1 cellular context compared by ENCODE assay signal in the genomic region with DNA sequence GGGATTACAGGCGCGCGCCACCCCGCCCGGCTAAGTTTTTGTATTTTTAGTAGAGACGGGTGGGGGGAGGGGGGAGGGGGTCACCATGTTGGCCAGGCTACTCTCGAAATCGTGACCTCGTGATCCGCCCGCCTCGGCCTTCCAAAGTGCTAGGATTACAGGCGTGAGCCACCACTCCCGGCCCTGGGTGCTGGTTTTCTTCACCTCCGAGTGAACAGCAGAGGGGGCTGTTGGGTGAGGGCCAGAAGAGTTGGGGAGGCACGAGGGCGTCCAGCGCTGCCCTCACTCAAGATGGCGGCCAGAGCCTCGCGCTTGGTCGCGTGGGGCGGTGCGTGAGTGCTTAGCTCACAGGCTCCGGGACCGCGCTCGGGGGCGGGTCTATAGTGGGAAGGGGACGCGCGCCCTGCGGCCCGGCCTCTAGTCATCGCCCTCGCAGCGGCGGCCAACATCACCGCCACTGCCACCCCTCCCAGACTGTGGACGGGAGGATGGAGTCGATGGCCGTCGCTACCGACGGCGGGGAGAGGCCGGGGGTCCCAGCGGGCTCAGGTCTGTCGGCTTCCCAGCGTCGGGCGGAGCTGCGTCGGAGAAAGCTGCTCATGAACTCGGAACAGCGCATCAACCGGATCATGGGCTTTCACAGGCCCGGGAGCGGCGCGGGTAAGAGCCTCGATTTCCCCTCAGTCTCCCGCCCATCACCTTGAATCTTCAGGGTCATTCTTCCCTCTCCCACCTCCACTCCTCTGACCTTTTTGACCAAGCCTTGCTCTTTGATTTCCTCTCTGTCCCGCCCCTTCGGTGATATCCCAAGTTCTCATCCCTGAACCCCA.
TF ChIP-seq lines count a peak whose summit lies in the region.

Gene CAMLG, plus strand, starts transcription at position 416 of the 830 bp plus-strand sequence. Its CDS starts 73 bp downstream, at position 489.

TF ChIP-seq in HepG2, 621 proteins besides CTCF, POLR2A, EP300 and RAD21 (continued from another document and continues in another):
- TF ChIP-seq MYPOP (CRISPR knock-in tag; IDR thresholded peaks at IDR 0.05), result peak; percentile 82
- TF ChIP-seq FOXA3 (CRISPR knock-in tag; IDR thresholded peaks at IDR 0.05), result peak; percentile 78
- no peak for TF ChIP-seq RFX3 (CRISPR knock-in tag; IDR thresholded peaks at IDR 0.05)
- TF ChIP-seq GTF2F1 (IDR thresholded peaks at IDR 0.05; ENCODE audit: low read length), result no peak
- no peak; the same call in 1 of the 2 replicates for TF ChIP-seq THYN1 (CRISPR knock-in tag; IDR thresholded peaks at IDR 0.05; ENCODE audit: borderline replicate concordance, low read depth)
- no peak for TF ChIP-seq NONO (IDR thresholded peaks at IDR 0.05)
- peak; percentile 94 for TF ChIP-seq NONO (CRISPR knock-in tag; conservative IDR thresholded peaks at IDR 0.05)
- TF ChIP-seq TAF1 (CRISPR knock-in tag; IDR thresholded peaks at IDR 0.05), result peak; percentile 81
- TF ChIP-seq KAT7 (CRISPR knock-in tag; IDR thresholded peaks at IDR 0.05; ENCODE audit: borderline replicate concordance), result peak; percentile 85; the same call in 1 of the 2 replicates
- no peak for TF ChIP-seq GLMP (CRISPR knock-in tag; IDR thresholded peaks at IDR 0.05; ENCODE audit: borderline replicate concordance)
- TF ChIP-seq SP2 (CRISPR knock-in tag; IDR thresholded peaks at IDR 0.05), result peak; percentile 78
- no peak for TF ChIP-seq ZNF367 (CRISPR knock-in tag; IDR thresholded peaks at IDR 0.05; ENCODE audit: borderline replicate concordance)
- TF ChIP-seq SNAI1 (CRISPR knock-in tag; IDR thresholded peaks at IDR 0.05; ENCODE audit: borderline replicate concordance), result peak; percentile 86; the same call in 1 of the 2 replicates
- TF ChIP-seq ZNF577 (CRISPR knock-in tag; IDR thresholded peaks at IDR 0.05; ENCODE audit: borderline replicate concordance, low read depth), result no peak
- TF ChIP-seq ZNF772 (CRISPR knock-in tag; IDR thresholded peaks at IDR 0.05), result peak; percentile 82
- TF ChIP-seq ZNF260 (CRISPR knock-in tag; IDR thresholded peaks at IDR 0.05; ENCODE audit: borderline replicate concordance, low read depth), result no peak
- no peak for TF ChIP-seq ZNF562 (CRISPR knock-in tag; IDR thresholded peaks at IDR 0.05; ENCODE audit: borderline replicate concordance)
- TF ChIP-seq FOXC1 (CRISPR knock-in tag; IDR thresholded peaks at IDR 0.05; ENCODE audit: borderline replicate concordance), result peak; percentile 95
- peak; percentile 61 for TF ChIP-seq CEBPG (CRISPR knock-in tag; IDR thresholded peaks at IDR 0.05)
- peak; percentile 92 for TF ChIP-seq MIER3 (CRISPR knock-in tag; IDR thresholded peaks at IDR 0.05; ENCODE audit: borderline replicate concordance)
- TF ChIP-seq ZFP41 (CRISPR knock-in tag; IDR thresholded peaks at IDR 0.05; ENCODE audit: borderline replicate concordance), result peak; percentile 38; the same call in 1 of the 2 replicates
- TF ChIP-seq E2F2 (CRISPR knock-in tag; IDR thresholded peaks at IDR 0.05; ENCODE audit: borderline replicate concordance), result peak; percentile 50; the same call in 1 of the 2 replicates
- TF ChIP-seq, protein P1, sequence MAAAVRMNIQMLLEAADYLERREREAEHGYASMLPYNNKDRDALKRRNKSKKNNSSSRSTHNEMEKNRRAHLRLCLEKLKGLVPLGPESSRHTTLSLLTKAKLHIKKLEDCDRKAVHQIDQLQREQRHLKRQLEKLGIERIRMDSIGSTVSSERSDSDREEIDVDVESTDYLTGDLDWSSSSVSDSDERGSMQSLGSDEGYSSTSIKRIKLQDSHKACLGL (CRISPR knock-in tag; IDR thresholded peaks at IDR 0.05), result peak; percentile 90
- TF ChIP-seq YEATS2 (CRISPR knock-in tag; IDR thresholded peaks at IDR 0.05; ENCODE audit: borderline replicate concordance), result peak; percentile 95
- TF ChIP-seq ARID5B (CRISPR knock-in tag; IDR thresholded peaks at IDR 0.05), result peak; percentile 79
- TF ChIP-seq SMC3 (IDR thresholded peaks at IDR 0.05; ENCODE audit: low read length), result peak; percentile 32; the same call in 1 of the 2 replicates
- peak; percentile 67; the same call in 1 of the 2 replicates for TF ChIP-seq ZNF264 (CRISPR knock-in tag; IDR thresholded peaks at IDR 0.05)
- TF ChIP-seq ZNF788 (CRISPR knock-in tag; IDR thresholded peaks at IDR 0.05; ENCODE audit: borderline replicate concordance), result peak; percentile 96; the same call in 1 of the 2 replicates
- peak; percentile 57; the same call in 1 of the 2 replicates for TF ChIP-seq GTF3A (CRISPR knock-in tag; conservative IDR thresholded peaks at IDR 0.05)
- TF ChIP-seq, protein P2, sequence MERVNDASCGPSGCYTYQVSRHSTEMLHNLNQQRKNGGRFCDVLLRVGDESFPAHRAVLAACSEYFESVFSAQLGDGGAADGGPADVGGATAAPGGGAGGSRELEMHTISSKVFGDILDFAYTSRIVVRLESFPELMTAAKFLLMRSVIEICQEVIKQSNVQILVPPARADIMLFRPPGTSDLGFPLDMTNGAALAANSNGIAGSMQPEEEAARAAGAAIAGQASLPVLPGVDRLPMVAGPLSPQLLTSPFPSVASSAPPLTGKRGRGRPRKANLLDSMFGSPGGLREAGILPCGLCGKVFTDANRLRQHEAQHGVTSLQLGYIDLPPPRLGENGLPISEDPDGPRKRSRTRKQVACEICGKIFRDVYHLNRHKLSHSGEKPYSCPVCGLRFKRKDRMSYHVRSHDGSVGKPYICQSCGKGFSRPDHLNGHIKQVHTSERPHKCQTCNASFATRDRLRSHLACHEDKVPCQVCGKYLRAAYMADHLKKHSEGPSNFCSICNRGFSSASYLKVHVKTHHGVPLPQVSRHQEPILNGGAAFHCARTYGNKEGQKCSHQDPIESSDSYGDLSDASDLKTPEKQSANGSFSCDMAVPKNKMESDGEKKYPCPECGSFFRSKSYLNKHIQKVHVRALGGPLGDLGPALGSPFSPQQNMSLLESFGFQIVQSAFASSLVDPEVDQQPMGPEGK (CRISPR knock-in tag; IDR thresholded peaks at IDR 0.05), result peak; percentile 92
- no peak for TF ChIP-seq MZF1 (CRISPR knock-in tag; IDR thresholded peaks at IDR 0.05; ENCODE audit: borderline replicate concordance)
- TF ChIP-seq ZNF292 (CRISPR knock-in tag; IDR thresholded peaks at IDR 0.05; ENCODE audit: borderline replicate concordance, low read depth), result peak; percentile 82
- peak; percentile 47; the same call in 1 of the 2 replicates for TF ChIP-seq CHCHD3 (CRISPR knock-in tag; IDR thresholded peaks at IDR 0.05)
- TF ChIP-seq POLR2G (IDR thresholded peaks at IDR 0.05; ENCODE audit: low read depth, low read length), result peak; percentile 81
- TF ChIP-seq, protein P3, sequence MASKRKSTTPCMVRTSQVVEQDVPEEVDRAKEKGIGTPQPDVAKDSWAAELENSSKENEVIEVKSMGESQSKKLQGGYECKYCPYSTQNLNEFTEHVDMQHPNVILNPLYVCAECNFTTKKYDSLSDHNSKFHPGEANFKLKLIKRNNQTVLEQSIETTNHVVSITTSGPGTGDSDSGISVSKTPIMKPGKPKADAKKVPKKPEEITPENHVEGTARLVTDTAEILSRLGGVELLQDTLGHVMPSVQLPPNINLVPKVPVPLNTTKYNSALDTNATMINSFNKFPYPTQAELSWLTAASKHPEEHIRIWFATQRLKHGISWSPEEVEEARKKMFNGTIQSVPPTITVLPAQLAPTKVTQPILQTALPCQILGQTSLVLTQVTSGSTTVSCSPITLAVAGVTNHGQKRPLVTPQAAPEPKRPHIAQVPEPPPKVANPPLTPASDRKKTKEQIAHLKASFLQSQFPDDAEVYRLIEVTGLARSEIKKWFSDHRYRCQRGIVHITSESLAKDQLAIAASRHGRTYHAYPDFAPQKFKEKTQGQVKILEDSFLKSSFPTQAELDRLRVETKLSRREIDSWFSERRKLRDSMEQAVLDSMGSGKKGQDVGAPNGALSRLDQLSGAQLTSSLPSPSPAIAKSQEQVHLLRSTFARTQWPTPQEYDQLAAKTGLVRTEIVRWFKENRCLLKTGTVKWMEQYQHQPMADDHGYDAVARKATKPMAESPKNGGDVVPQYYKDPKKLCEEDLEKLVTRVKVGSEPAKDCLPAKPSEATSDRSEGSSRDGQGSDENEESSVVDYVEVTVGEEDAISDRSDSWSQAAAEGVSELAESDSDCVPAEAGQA (IDR thresholded peaks at IDR 0.05; ENCODE audit: low read depth), result peak; percentile 100
- TF ChIP-seq, protein P3 (CRISPR knock-in tag; IDR thresholded peaks at IDR 0.05; ENCODE audit: borderline replicate concordance), result no peak
- 0 out of 2 replicates have a peak, but pooled peaks have one; percentile 30 for TF ChIP-seq TBX3 (IDR thresholded peaks at IDR 0.05; ENCODE audit: borderline replicate concordance)
